ENCODE assay signal across 8 cellular contexts in genomic region chr7:73718438-73718881, GRCh38. TPM values are rescaled to one million over a fixed set of nuclear protein-coding genes. Genes with fewer than 3 reads are reported as not detected.
DNase-seq lines count a peak whose midpoint lies in the region; ATAC-seq lines count a peak whose summit lies in the region.

No MANE protein-coding gene starts in this region.

- no peak overlapping the region for H2BK15ac ChIP-seq in neuronal stem cell (ENCODE audit: low read length)

- H3K27ac Mint-ChIP-seq in CD8-positive, alpha-beta memory T cell, result peak overlapping the region in 7 of 8 donors; percentile 30 to 97 (median 84)

- H3K36me3 ChIP-seq in CD8-positive, alpha-beta memory T cell (ENCODE audit: insufficient read depth, low read length), result no peaks in the 10 kb centered on the region
- no peaks in the 10 kb centered on the region for H3K36me3 ChIP-seq in SK-N-MC (ENCODE audit: insufficient read depth, low read length)
- no peaks in the 10 kb centered on the region for H3K36me3 ChIP-seq in ectodermal cell (ENCODE audit: control insufficient read depth, insufficient read depth, low read length)
- H3K36me3 ChIP-seq in neuronal stem cell (replicated peaks in 1 of 2; ENCODE audit: control insufficient read depth in 2 of 2, insufficient read depth in 2 of 2, low read length in 2 of 2), result no peaks in the 10 kb centered on the region

- H3K4me3 Mint-ChIP-seq in CD8-positive, alpha-beta memory T cell, result peak overlapping the region; percentile 80 to 92 (median 85)

- POLR2A ChIA-PET in CD8-positive, alpha-beta memory T cell (lab: Charles Lee), result no interaction called here

- H2BK120ac ChIP-seq in neuronal stem cell (ENCODE audit: low read depth, low read length), result no peak overlapping the region

- peak overlapping the region; percentile 31 for H3K27ac ChIP-seq in CD8-positive, alpha-beta memory T cell (ENCODE audit: low read depth, low read length)
- no peak overlapping the region for H3K27ac ChIP-seq in SK-N-MC
- H3K27ac ChIP-seq in ectodermal cell (ENCODE audit: insufficient read depth, low read depth, low read length, poor library complexity, severe bottlenecking), result no peak overlapping the region
- no peak overlapping the region for H3K27ac ChIP-seq in neuronal stem cell (replicated peaks; ENCODE audit: low read length)

- peak overlapping the region; percentile 43 for H3K23ac ChIP-seq in neuronal stem cell (ENCODE audit: low read depth, low read length, poor library complexity)

- peak overlapping the region; percentile 90 for H2AK5ac ChIP-seq in neuronal stem cell (ENCODE audit: low read depth, low read length)

- peak overlapping the region; percentile 43 for H4K8ac ChIP-seq in neuronal stem cell (ENCODE audit: low read depth, low read length)

- H2BK12ac ChIP-seq in neuronal stem cell (ENCODE audit: low read length), result no peak overlapping the region

- peaks cover 15 to 30% (median 18%) of the 10 kb centered on the region in 3 donors for H3K4me1 Mint-ChIP-seq in CD8-positive, alpha-beta memory T cell

- CTCF ChIA-PET in CD8-positive, alpha-beta memory T cell (lab: Charles Lee), result interaction anchor here (1.0 to 4.1 kb wide), 3 partner anchors 19 to 112 kb away, joined by 3 to 14 read pairs (median 3); no protein-coding TSS in a partner anchor

- peaks cover 10% of the 10 kb centered on the region for H3K79me1 ChIP-seq in neuronal stem cell (ENCODE audit: low read depth, low read length)

- no peak for ATAC-seq in HG02571 (IDR thresholded peaks at IDR 0.05; ENCODE audit: unreplicated experiment)

- H3K27me3 ChIP-seq in CD8-positive, alpha-beta memory T cell (ENCODE audit: insufficient read depth, low read length, poor library complexity, severe bottlenecking), result no peaks in the 10 kb centered on the region
- peaks cover 24% of the 10 kb centered on the region for H3K27me3 ChIP-seq in ectodermal cell (ENCODE audit: control insufficient read depth, insufficient read depth, low read length, poor library complexity, severe bottlenecking)
- peaks cover 0 to 27% (median 8%) of the 10 kb centered on the region in 3 experiments for H3K27me3 ChIP-seq in neuronal stem cell (ENCODE audit: control insufficient read depth in 3 of 3, insufficient read depth in 3 of 3, low read depth in 1 of 3, low read length in 3 of 3)

- WGBS in ectodermal cell, 2 experiments, result 55 to 61% methylated on average over 9 of the region's 9 CpGs
- WGBS in neuronal stem cell (ENCODE audit: extremely low coverage in 2 of 2, insufficient read length in 2 of 2, insufficient replicate concordance in 1 of 2), 2 donors, result no CpG with 5 or more reads among the region's 9 CpGs

- H3K4me1 ChIP-seq in CD8-positive, alpha-beta memory T cell (ENCODE audit: insufficient read depth, low read length), result peaks cover 18% of the 10 kb centered on the region
- H3K4me1 ChIP-seq in ectodermal cell (ENCODE audit: control insufficient read depth, insufficient read depth, low read length) (peaks cover 3% of the 10 kb centered on the region), neuronal stem cell (ENCODE audit: control insufficient read depth in 2 of 2, insufficient read depth in 1 of 2, low read depth in 1 of 2, low read length in 2 of 2) (peaks cover 3 to 4% of the 10 kb centered on the region in 2 donors)

- H4K91ac ChIP-seq in neuronal stem cell (ENCODE audit: low read depth, low read length, poor library complexity), result no peak overlapping the region

- H2BK5ac ChIP-seq in neuronal stem cell (ENCODE audit: low read length), result peak overlapping the region; percentile 39

- peaks cover 0 to 3% of the 10 kb centered on the region in 2 donors for H3K27me3 Mint-ChIP-seq in CD8-positive, alpha-beta memory T cell

- peaks cover 0 to 2% (median 0%) of the 10 kb centered on the region in 5 donors for H3K9me3 Mint-ChIP-seq in CD8-positive, alpha-beta memory T cell

- no peak for DNase-seq in CD8-positive, alpha-beta memory T cell
- DNase-seq in SK-N-MC (ENCODE audit: low read depth, low spot score) (no peak), neuronal stem cell (ENCODE audit: low spot score) (no peak), NCI-H526 (lab: John Stamatoyannopoulos, UW) (no peak), NCI-H524 treated with DMSO at 0.1 percent for 48 hours (lab: John Stamatoyannopoulos, UW) (no peak), iPS-NIHi11 (ENCODE audit: low spot score) (no peak)

- H3K18ac ChIP-seq in neuronal stem cell (ENCODE audit: low read length), result no peak overlapping the region

- no peaks in the 10 kb centered on the region for H3K9me3 ChIP-seq in CD8-positive, alpha-beta memory T cell (ENCODE audit: low read length)
- no peaks in the 10 kb centered on the region for H3K9me3 ChIP-seq in SK-N-MC (ENCODE audit: low read depth, low read length)
- H3K9me3 ChIP-seq in ectodermal cell (ENCODE audit: control insufficient read depth, low read length), result no peaks in the 10 kb centered on the region
- H3K9me3 ChIP-seq in neuronal stem cell (replicated peaks in 1 of 2; ENCODE audit: control insufficient read depth in 2 of 2, insufficient read depth in 1 of 2, low read depth in 1 of 2, low read length in 2 of 2), result no peaks in the 10 kb centered on the region

- H2AFZ ChIP-seq in neuronal stem cell (ENCODE audit: low read length), result peak overlapping the region; percentile 99

- H3K36me3 Mint-ChIP-seq in CD8-positive, alpha-beta memory T cell, result no peaks in the 10 kb centered on the region

- H3K4ac ChIP-seq in neuronal stem cell (ENCODE audit: low read length), result no peak overlapping the region

- H3K4me3 ChIP-seq in CD8-positive, alpha-beta memory T cell (ENCODE audit: low read length), result peak overlapping the region; percentile 66
- H3K4me3 ChIP-seq in SK-N-MC, result peak overlapping the region; percentile 83
- H3K4me3 ChIP-seq in ectodermal cell (ENCODE audit: insufficient read depth, low read depth, low read length), result peak overlapping the region; percentile 89
- H3K4me3 ChIP-seq in neuronal stem cell (ENCODE audit: low read length in 2 of 2), result peak overlapping the region; percentile 60 to 99

- H3K14ac ChIP-seq in neuronal stem cell (ENCODE audit: low read length), result no peak overlapping the region

- H3K4me2 ChIP-seq in neuronal stem cell (ENCODE audit: insufficient read depth, low read length, poor library complexity, severe bottlenecking), result peak overlapping the region; percentile 86

- peak overlapping the region; percentile 78 for H3K9ac ChIP-seq in SK-N-MC (ENCODE audit: insufficient read length)
- peak overlapping the region; percentile 90 for H3K9ac ChIP-seq in neuronal stem cell (ENCODE audit: low read depth, low read length, poor library complexity)

RNA-seq across cellular contexts. Expression of gene STX1A, which starts 1.0 kb away (rescaled TPM):
- total RNA-seq in CD8-positive, alpha-beta memory T cell, result 10 to 100 TPM; 18.4 to 18.8 TPM
- 1.5 TPM for polyA plus RNA-seq in CD8-positive, alpha-beta memory T cell
- polyA plus RNA-seq in ectodermal cell (2013, experiment 1 of 4), result 19.0 TPM
- 12.6 TPM for polyA plus RNA-seq in ectodermal cell (2013, experiment 2 of 4)
- polyA plus RNA-seq in ectodermal cell (2013, experiment 3 of 4), result 15.5 TPM
- polyA plus RNA-seq in ectodermal cell (2013, experiment 4 of 4), result 17.8 TPM
- 20.3 TPM for polyA plus RNA-seq in neuronal stem cell (2013, experiment 1 of 2)
- 17.6 TPM for polyA plus RNA-seq in neuronal stem cell (2013, experiment 2 of 2)

RNA-seq across cellular contexts. Expression of gene ABHD11, which starts 20.1 kb away (rescaled TPM):
- total RNA-seq in CD8-positive, alpha-beta memory T cell, result 10 to 100 TPM; 23.2 to 26.5 TPM
- polyA plus RNA-seq in CD8-positive, alpha-beta memory T cell, result 13.1 TPM
- polyA plus RNA-seq in ectodermal cell (2013, experiment 1 of 4), result 12.3 TPM
- polyA plus RNA-seq in ectodermal cell (2013, experiment 2 of 4), result 14.6 TPM
- 12.3 TPM for polyA plus RNA-seq in ectodermal cell (2013, experiment 3 of 4)
- 11.5 TPM for polyA plus RNA-seq in ectodermal cell (2013, experiment 4 of 4)
- polyA plus RNA-seq in neuronal stem cell (2013, experiment 1 of 2), result 17.1 TPM
- 16.7 TPM for polyA plus RNA-seq in neuronal stem cell (2013, experiment 2 of 2)

RNA-seq across cellular contexts. Expression of gene BUD23, which starts 35.1 kb away (rescaled TPM):
- total RNA-seq in CD8-positive, alpha-beta memory T cell, result 100 to 1,000 TPM; 102 to 113 TPM
- polyA plus RNA-seq in CD8-positive, alpha-beta memory T cell, result 130 TPM
- polyA plus RNA-seq in ectodermal cell (2013, experiment 1 of 4), result 50.3 TPM
- polyA plus RNA-seq in ectodermal cell (2013, experiment 2 of 4), result 45.1 TPM
- polyA plus RNA-seq in ectodermal cell (2013, experiment 3 of 4), result 43.5 TPM
- 52.3 TPM for polyA plus RNA-seq in ectodermal cell (2013, experiment 4 of 4)
- polyA plus RNA-seq in neuronal stem cell (2013, experiment 1 of 2), result 69.9 TPM
- polyA plus RNA-seq in neuronal stem cell (2013, experiment 2 of 2), result 73.3 TPM

RNA-seq across cellular contexts. Expression of gene DNAJC30, which starts 35.2 kb away (rescaled TPM):
- total RNA-seq in CD8-positive, alpha-beta memory T cell, result 10 to 100 TPM; 10.9 to 12.4 TPM
- 10.0 TPM for polyA plus RNA-seq in CD8-positive, alpha-beta memory T cell
- polyA plus RNA-seq in ectodermal cell (2013, experiment 1 of 4), result 7.3 TPM
- 8.4 TPM for polyA plus RNA-seq in ectodermal cell (2013, experiment 2 of 4)
- polyA plus RNA-seq in ectodermal cell (2013, experiment 3 of 4), result 5.1 TPM
- 5.4 TPM for polyA plus RNA-seq in ectodermal cell (2013, experiment 4 of 4)
- polyA plus RNA-seq in neuronal stem cell (2013, experiment 1 of 2), result 3.3 TPM
- polyA plus RNA-seq in neuronal stem cell (2013, experiment 2 of 2), result 3.4 TPM

RNA-seq across cellular contexts. Expression of gene VPS37D, which starts 50.8 kb away (rescaled TPM):
- under 1 TPM in 1 of 2 experiments, not detected in 1; 0.18 TPM for total RNA-seq in CD8-positive, alpha-beta memory T cell
- 0.17 TPM for polyA plus RNA-seq in CD8-positive, alpha-beta memory T cell
- polyA plus RNA-seq in ectodermal cell (2013, experiment 1 of 4), result 8.1 TPM
- polyA plus RNA-seq in ectodermal cell (2013, experiment 2 of 4), result 8.6 TPM
- polyA plus RNA-seq in ectodermal cell (2013, experiment 3 of 4), result 11.6 TPM
- 13.6 TPM for polyA plus RNA-seq in ectodermal cell (2013, experiment 4 of 4)
- polyA plus RNA-seq in neuronal stem cell (2013, experiment 1 of 2), result 20.6 TPM
- 19.3 TPM for polyA plus RNA-seq in neuronal stem cell (2013, experiment 2 of 2)
